In the genomic region with DNA sequence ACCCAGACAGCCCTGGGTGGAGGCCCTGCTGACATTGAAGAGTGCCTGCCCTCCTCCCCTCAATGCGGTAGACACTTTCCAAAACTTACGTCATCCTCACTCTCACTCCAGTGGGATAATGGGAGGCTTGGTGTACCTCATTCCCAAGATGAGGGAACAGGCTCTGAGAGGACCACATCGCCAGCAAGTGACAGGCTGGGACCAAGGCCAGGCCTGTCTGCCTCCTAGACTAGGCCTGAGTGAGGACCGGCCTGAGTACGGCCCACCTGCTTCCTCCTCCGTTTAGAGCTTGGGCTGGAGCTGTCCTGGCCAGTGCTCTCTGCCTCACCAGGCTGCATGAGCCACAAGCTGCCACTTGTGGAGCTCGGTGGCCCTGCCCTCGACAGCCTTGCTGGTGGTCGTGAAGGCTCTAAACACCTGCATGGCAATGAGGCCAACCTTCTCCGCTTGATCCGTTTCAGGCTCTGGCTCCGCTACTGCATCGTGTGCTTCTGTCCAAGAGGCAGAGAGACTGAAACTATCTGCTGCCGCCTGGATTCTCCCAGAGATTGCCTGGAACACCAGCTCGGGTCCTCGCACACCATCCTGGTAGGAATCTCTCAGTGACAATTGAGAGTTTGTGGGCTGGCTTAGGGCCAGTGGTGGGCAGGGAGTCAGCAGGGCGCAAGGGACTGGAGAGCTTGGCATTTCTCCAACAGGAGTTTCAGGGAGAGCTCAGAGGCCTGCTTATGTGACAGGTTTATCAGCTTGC, we compare ENCODE assay signal across 8 cellular contexts. TPM values are rescaled to one million over a fixed set of nuclear protein-coding genes. Genes with fewer than 3 reads are reported as not detected.
DNase-seq lines count a peak whose midpoint lies in the region; ATAC-seq, FAIRE-seq and TF ChIP-seq lines count a peak whose summit lies in the region.

No MANE protein-coding gene starts in this region.

- TF ChIP-seq EP300 in HepG2 (IDR thresholded peaks at IDR 0.05; ENCODE audit: low read depth in 2 of 2, low read length in 2 of 2): no peak
- no peak for TF ChIP-seq EP300 in HepG2 (CRISPR knock-in tag; IDR thresholded peaks at IDR 0.05; ENCODE audit: borderline replicate concordance)

- no peak for TF ChIP-seq POLR2A in breast epithelium (IDR thresholded peaks at IDR 0.05)
- peak in 1 of 2 experiments; percentile 44; a peak in 1 of 4 replicates for TF ChIP-seq POLR2A in HepG2 (IDR thresholded peaks at IDR 0.05; ENCODE audit: insufficient read depth in 1 of 2, low read depth in 2 of 2, low read length in 2 of 2)

- H3K36me3 ChIP-seq in breast epithelium (no peaks in the 10 kb centered on the region), astrocyte (ENCODE audit: insufficient read depth, low read length) (no peaks in the 10 kb centered on the region), HepG2 (replicated peaks in 1 of 2; ENCODE audit: control insufficient read depth in 1 of 2, insufficient read depth in 2 of 2, low read length in 2 of 2) (peaks cover 5 to 14% of the 10 kb centered on the region in 2 experiments; a peak in 4 of 5 replicates)
- H3K36me3 ChIP-seq in effector memory CD4-positive, alpha-beta T cell (ENCODE audit: control insufficient read depth, insufficient read depth, low read length): no peaks in the 10 kb centered on the region

- H3K9me3 Mint-ChIP-seq in MCF 10A (ENCODE audit: unreplicated experiment) (no peaks in the 10 kb centered on the region), astrocyte (ENCODE audit: unreplicated experiment) (no peaks in the 10 kb centered on the region)

- peaks cover 14% of the 10 kb centered on the region for H3K4me1 Mint-ChIP-seq in MCF 10A (ENCODE audit: insufficient read depth, unreplicated experiment)
- peaks cover 8% of the 10 kb centered on the region for H3K4me1 Mint-ChIP-seq in astrocyte (ENCODE audit: low read depth, unreplicated experiment)

- H3K36me3 Mint-ChIP-seq in MCF 10A (ENCODE audit: insufficient read depth, unreplicated experiment) (peaks cover 4% of the 10 kb centered on the region), astrocyte (ENCODE audit: low read depth, unreplicated experiment) (peaks cover 2% of the 10 kb centered on the region)

- no peaks in the 10 kb centered on the region for H3K79me2 ChIP-seq in astrocyte (ENCODE audit: insufficient read depth, low read length)
- H3K79me2 ChIP-seq in HepG2 (ENCODE audit: insufficient read depth, low read length): no peaks in the 10 kb centered on the region

- in situ Hi-C loops in HepG2 (cut with HindIII; ENCODE audit: extremely low pct_ligation_motif_present, low pct_unique_long_range_greater_than_20kb): no loop called here

- TF ChIP-seq RAD21 in HepG2 (CRISPR knock-in tag; IDR thresholded peaks at IDR 0.05): no peak

- H3K4me3 ChIP-seq in breast epithelium (peak overlapping the region in 1 of 3 donors; percentile 36), astrocyte (ENCODE audit: insufficient read depth, low read depth, low read length) (no peak overlapping the region), HepG2 (replicated peaks in 1 of 3; ENCODE audit: insufficient read depth in 1 of 3, low read depth in 2 of 3, low read length in 3 of 3) (peak overlapping the region; percentile 45 to 69 (median 47); a peak in 5 of 6 replicates)
- H3K4me3 ChIP-seq in effector memory CD4-positive, alpha-beta T cell (ENCODE audit: insufficient read depth, low read depth, low read length, poor library complexity, severe bottlenecking): no peak overlapping the region

- no peak for DNase-seq in breast epithelium (ENCODE audit: low spot score in 2 of 2)
- no peak for DNase-seq in MCF 10A (ENCODE audit: unreplicated experiment)
- DNase-seq in astrocyte (ENCODE audit: low read depth): peak; percentile 7
- peak; percentile 76 for DNase-seq in HepG2 (ENCODE audit: low spot score)
- DNase-seq in effector memory CD4-positive, alpha-beta T cell: no peak
- no peak for DNase-seq in DMS53 (lab: John Stamatoyannopoulos, UW)

- H3K9ac ChIP-seq in astrocyte (ENCODE audit: low read length) (peak overlapping the region; percentile 3), HepG2 (ENCODE audit: insufficient read depth, low read depth, low read length) (peak overlapping the region; percentile 78)

- WGBS in HepG2 (ENCODE audit: low lambda C conversion rate): 13% methylated on average over 8 of the region's 17 CpGs

- H3K27me3 ChIP-seq in breast epithelium: no peaks in the 10 kb centered on the region
- H3K27me3 ChIP-seq in astrocyte (ENCODE audit: insufficient read depth, low read length): no peaks in the 10 kb centered on the region
- no peaks in the 10 kb centered on the region for H3K27me3 ChIP-seq in HepG2 (ENCODE audit: control insufficient read depth in 1 of 2, insufficient read depth in 2 of 2, low read length in 2 of 2)
- no peaks in the 10 kb centered on the region for H3K27me3 ChIP-seq in effector memory CD4-positive, alpha-beta T cell (replicated peaks; ENCODE audit: control insufficient read depth, insufficient read depth, low read length, poor library complexity, severe bottlenecking)

- H3K4me2 ChIP-seq in astrocyte (ENCODE audit: low read length) (peak overlapping the region; percentile 43), HepG2 (ENCODE audit: low read depth, low read length) (peak overlapping the region; percentile 93)

- no peak for TF ChIP-seq CTCF in breast epithelium (IDR thresholded peaks at IDR 0.05)
- no peak for TF ChIP-seq CTCF in MCF 10A (IDR thresholded peaks at IDR 0.05; ENCODE audit: unreplicated experiment)
- no peak for TF ChIP-seq CTCF in astrocyte (IDR thresholded peaks at IDR 0.05; ENCODE audit: insufficient read depth, low read depth, low read length)
- TF ChIP-seq CTCF in HepG2 (CRISPR knock-in tag; IDR thresholded peaks at IDR 0.05): 0 out of 2 replicates have a peak, but pooled peaks have one; percentile 2

- no peaks in the 10 kb centered on the region for H3K27me3 Mint-ChIP-seq in MCF 10A (ENCODE audit: insufficient read depth, unreplicated experiment)
- H3K27me3 Mint-ChIP-seq in astrocyte (ENCODE audit: low read depth, unreplicated experiment): no peaks in the 10 kb centered on the region

- peaks cover 0 to 12% of the 10 kb centered on the region in 2 donors for H3K4me1 ChIP-seq in breast epithelium
- H3K4me1 ChIP-seq in astrocyte (ENCODE audit: insufficient read depth, low read length): peaks cover 10% of the 10 kb centered on the region
- peaks cover 86% of the 10 kb centered on the region for H3K4me1 ChIP-seq in HepG2 (ENCODE audit: insufficient read depth, low read length)
- no peaks in the 10 kb centered on the region for H3K4me1 ChIP-seq in effector memory CD4-positive, alpha-beta T cell (ENCODE audit: control insufficient read depth, insufficient read depth, low read length, poor library complexity, severe bottlenecking)

- no peak overlapping the region for H3K27ac Mint-ChIP-seq in MCF 10A (ENCODE audit: low read depth, unreplicated experiment)
- H3K27ac Mint-ChIP-seq in astrocyte (ENCODE audit: unreplicated experiment): no peak overlapping the region

- intact Hi-C loops in breast epithelium (cut with DNase I; ENCODE audit: low total_unique reads): no loop called here
- intact Hi-C loops in MCF 10A (cut with micrococcal nuclease): no loop called here
- intact Hi-C loops in HepG2 (cut with micrococcal nuclease; ENCODE audit: unreplicated experiment): no loop called here

- no peak overlapping the region for H3K4me3 Mint-ChIP-seq in MCF 10A (ENCODE audit: unreplicated experiment)
- no peak overlapping the region for H3K4me3 Mint-ChIP-seq in astrocyte (ENCODE audit: unreplicated experiment)

- H4K20me1 ChIP-seq in astrocyte (ENCODE audit: insufficient read depth, low read length) (no peaks in the 10 kb centered on the region), HepG2 (ENCODE audit: insufficient read depth, low read length) (no peaks in the 10 kb centered on the region)

- peak overlapping the region; percentile 73 to 79 for H3K27ac ChIP-seq in breast epithelium
- H3K27ac ChIP-seq in astrocyte (ENCODE audit: low read depth, low read length): no peak overlapping the region
- H3K27ac ChIP-seq in HepG2 (ENCODE audit: extremely low read length, insufficient read depth, low read length): peak overlapping the region; percentile 69
- no peak overlapping the region for H3K27ac ChIP-seq in effector memory CD4-positive, alpha-beta T cell (ENCODE audit: insufficient read depth, low read length, poor library complexity, severe bottlenecking)

- FAIRE-seq in astrocyte (lab: Jason Lieb, UNC) (no peak), HepG2 (lab: Jason Lieb, UNC) (peak; percentile 65)

- H2AFZ ChIP-seq in astrocyte (ENCODE audit: low read depth, low read length) (no peak overlapping the region), HepG2 (ENCODE audit: low read length) (no peak overlapping the region)

- ATAC-seq in HepG2 (peak; percentile 65), GM19324 (IDR thresholded peaks at IDR 0.05; ENCODE audit: low FRiP score, unreplicated experiment) (no peak), GM18873 (IDR thresholded peaks at IDR 0.05; ENCODE audit: low FRiP score, unreplicated experiment) (no peak)

- CTCF ChIA-PET in MCF 10A (lab: Yijun Ruan, JAX) (interaction anchor here (0.6 kb wide), 1 partner anchor 74 kb away, joined by 3 read pairs; no protein-coding TSS in a partner anchor), HepG2 (lab: Yijun Ruan, JAX; ENCODE audit: low intra/inter-chr PET ratio, low total read pairs) (no interaction called here)

- BruUV-seq in MCF 10A (replicated peaks; lab: Mats Ljungman, UMichigan) (no TSS peak), HepG2 (replicated peaks; lab: Mats Ljungman, UMichigan) (no TSS peak)

- POLR2A ChIA-PET in MCF 10A (lab: Yijun Ruan, JAX) (interaction anchor here (0.9 to 1.4 kb wide), 2 partner anchors 10 to 19 kb away, joined by 4 to 5 read pairs; no protein-coding TSS in a partner anchor), HepG2 (lab: Yijun Ruan, JAX) (interaction anchor here (0.7 to 4.1 kb wide), 13 partner anchors 10 to 77 kb away, joined by 3 to 80 read pairs (median 8); partner anchors contain the start of genes GGT1, GUCD1, LRRC75B and SNRPD3)

- no peaks in the 10 kb centered on the region for H3K9me3 ChIP-seq in breast epithelium
- no peaks in the 10 kb centered on the region for H3K9me3 ChIP-seq in astrocyte (ENCODE audit: insufficient read depth, low read depth, low read length)
- no peaks in the 10 kb centered on the region for H3K9me3 ChIP-seq in HepG2 (ENCODE audit: low read length)
- no peaks in the 10 kb centered on the region for H3K9me3 ChIP-seq in effector memory CD4-positive, alpha-beta T cell (ENCODE audit: control insufficient read depth, low read length)

RNA-seq across cellular contexts. Expression of gene LRRC75B, which starts 9.5 kb away (rescaled TPM):
- total RNA-seq in breast epithelium (10 to 100 TPM; 10.7 to 23.1 (median 20.0) TPM), MCF 10A (2022) (2.6 and 3.2 TPM in 2 replicates), astrocyte (5.1 and 6.2 TPM in 2 replicates), HepG2 (2016; rRNA removed; fragmentation: Illumina TruSeq; extraction: Trizol) (5.7 and 11.8 TPM in 2 replicates)
- 14.2 and 14.4 TPM in 2 replicates for total RNA-seq in HepG2 (2016; cell fraction: cytosol; rRNA removed; fragmentation: Illumina TruSeq; extraction: Trizol; ENCODE audit: low read depth)
- total RNA-seq in HepG2 (2016; cell fraction: insoluble cytoplasmic fraction; rRNA removed; fragmentation: Illumina TruSeq; extraction: Trizol): 5.6 and 12.5 TPM in 2 replicates
- total RNA-seq in HepG2 (2016; cell fraction: membrane; rRNA removed; fragmentation: Illumina TruSeq; extraction: Trizol): 14.8 and 16.4 TPM in 2 replicates
- total RNA-seq in HepG2 (2016; cell fraction: nucleus; rRNA removed; fragmentation: Illumina TruSeq; extraction: Trizol): 10.7 and 13.7 TPM in 2 replicates
- 34.8 and 48.8 TPM in 2 replicates for polyA plus RNA-seq in HepG2 (2011; rRNA removed)
- 18.6 and 35.0 TPM in 2 replicates for polyA plus RNA-seq in HepG2 (2011; cell fraction: cytosol; rRNA removed)
- 225 and 265 TPM in 2 replicates for polyA plus RNA-seq in HepG2 (2011; cell fraction: nucleus; rRNA removed)
- polyA plus RNA-seq in HepG2 (2012): 19.0 and 24.1 TPM in 2 replicates
- polyA plus RNA-seq in HepG2 (2016; cell fraction: cytosol; fragmentation: Illumina TruSeq; extraction: Trizol; ENCODE audit: low read depth): 15.3 and 17.1 TPM in 2 replicates
- polyA plus RNA-seq in HepG2 (2016; cell fraction: insoluble cytoplasmic fraction; fragmentation: Illumina TruSeq; extraction: Trizol; ENCODE audit: low read depth): 8.8 and 9.2 TPM in 2 replicates
- 17.8 and 17.9 TPM in 2 replicates for polyA plus RNA-seq in HepG2 (2016; cell fraction: membrane; fragmentation: Illumina TruSeq; extraction: Trizol; ENCODE audit: low read depth)
- polyA plus RNA-seq in HepG2 (2016; cell fraction: nucleus; fragmentation: Illumina TruSeq; extraction: Trizol; ENCODE audit: insufficient read depth, low read depth): 32.8 and 35.7 TPM in 2 replicates
- polyA minus RNA-seq in HepG2 (2011; rRNA and poly(A)+ RNA removed; ENCODE audit: low replicate concordance): 24.5 TPM in 1 of 2 replicates, not detected in the other
- 5.7 and 8.9 TPM in 2 replicates for polyA minus RNA-seq in HepG2 (2011; cell fraction: cytosol; rRNA and poly(A)+ RNA removed)
- 13.3 and 13.4 TPM in 2 replicates for polyA minus RNA-seq in HepG2 (2011; cell fraction: nucleus; rRNA and poly(A)+ RNA removed)

RNA-seq across cellular contexts. Expression of gene GGT1, which starts 19.6 kb away (rescaled TPM):
- total RNA-seq in breast epithelium (1 to 10 TPM; 3.4 to 8.5 (median 4.6) TPM), MCF 10A (2022) (0.63 and 0.76 TPM in 2 replicates), astrocyte (2.9 and 3.1 TPM in 2 replicates), HepG2 (2016; rRNA removed; fragmentation: Illumina TruSeq; extraction: Trizol) (11.6 and 29.9 TPM in 2 replicates)
- total RNA-seq in HepG2 (2016; cell fraction: cytosol; rRNA removed; fragmentation: Illumina TruSeq; extraction: Trizol; ENCODE audit: low read depth): 6.9 and 7.0 TPM in 2 replicates
- 14.5 and 27.5 TPM in 2 replicates for total RNA-seq in HepG2 (2016; cell fraction: insoluble cytoplasmic fraction; rRNA removed; fragmentation: Illumina TruSeq; extraction: Trizol)
- 8.2 and 14.5 TPM in 2 replicates for total RNA-seq in HepG2 (2016; cell fraction: membrane; rRNA removed; fragmentation: Illumina TruSeq; extraction: Trizol)
- 30.4 and 31.0 TPM in 2 replicates for total RNA-seq in HepG2 (2016; cell fraction: nucleus; rRNA removed; fragmentation: Illumina TruSeq; extraction: Trizol)
- polyA plus RNA-seq in HepG2 (2011; rRNA removed): 103 and 150 TPM in 2 replicates
- polyA plus RNA-seq in HepG2 (2011; cell fraction: cytosol; rRNA removed): 81.5 and 120 TPM in 2 replicates
- 371 and 443 TPM in 2 replicates for polyA plus RNA-seq in HepG2 (2011; cell fraction: nucleus; rRNA removed)
- polyA plus RNA-seq in HepG2 (2012): 45.9 and 52.6 TPM in 2 replicates
- polyA plus RNA-seq in HepG2 (2016; cell fraction: cytosol; fragmentation: Illumina TruSeq; extraction: Trizol; ENCODE audit: low read depth): 8.9 and 10.2 TPM in 2 replicates
- 15.2 and 17.2 TPM in 2 replicates for polyA plus RNA-seq in HepG2 (2016; cell fraction: insoluble cytoplasmic fraction; fragmentation: Illumina TruSeq; extraction: Trizol; ENCODE audit: low read depth)
- 11.3 and 13.6 TPM in 2 replicates for polyA plus RNA-seq in HepG2 (2016; cell fraction: membrane; fragmentation: Illumina TruSeq; extraction: Trizol; ENCODE audit: low read depth)
- polyA plus RNA-seq in HepG2 (2016; cell fraction: nucleus; fragmentation: Illumina TruSeq; extraction: Trizol; ENCODE audit: insufficient read depth, low read depth): 74.0 and 82.3 TPM in 2 replicates
- polyA minus RNA-seq in HepG2 (2011; rRNA and poly(A)+ RNA removed; ENCODE audit: low replicate concordance): 7.2 and 119 TPM in 2 replicates
- 46.0 and 49.6 TPM in 2 replicates for polyA minus RNA-seq in HepG2 (2011; cell fraction: cytosol; rRNA and poly(A)+ RNA removed)
- 35.4 and 41.2 TPM in 2 replicates for polyA minus RNA-seq in HepG2 (2011; cell fraction: nucleus; rRNA and poly(A)+ RNA removed)

RNA-seq across cellular contexts. Expression of gene SNRPD3, which starts 27.6 kb away (rescaled TPM):
- total RNA-seq in breast epithelium (100 to 1,000 TPM; 105 to 148 (median 124) TPM), MCF 10A (2022) (90.9 and 94.6 TPM in 2 replicates), astrocyte (89.6 and 97.3 TPM in 2 replicates), HepG2 (2016; rRNA removed; fragmentation: Illumina TruSeq; extraction: Trizol) (209 and 287 TPM in 2 replicates)
- 29.0 and 31.7 TPM in 2 replicates for total RNA-seq in HepG2 (2016; cell fraction: cytosol; rRNA removed; fragmentation: Illumina TruSeq; extraction: Trizol; ENCODE audit: low read depth)
- total RNA-seq in HepG2 (2016; cell fraction: insoluble cytoplasmic fraction; rRNA removed; fragmentation: Illumina TruSeq; extraction: Trizol): 214 and 298 TPM in 2 replicates
- total RNA-seq in HepG2 (2016; cell fraction: membrane; rRNA removed; fragmentation: Illumina TruSeq; extraction: Trizol): 35.4 and 36.1 TPM in 2 replicates
- total RNA-seq in HepG2 (2016; cell fraction: nucleus; rRNA removed; fragmentation: Illumina TruSeq; extraction: Trizol): 83.7 and 87.5 TPM in 2 replicates
- polyA plus RNA-seq in HepG2 (2011; rRNA removed): 107 and 110 TPM in 2 replicates
- 278 and 291 TPM in 2 replicates for polyA plus RNA-seq in HepG2 (2011; cell fraction: cytosol; rRNA removed)
- 55.5 and 61.4 TPM in 2 replicates for polyA plus RNA-seq in HepG2 (2011; cell fraction: nucleus; rRNA removed)
- 178 and 251 TPM in 2 replicates for polyA plus RNA-seq in HepG2 (2012)
- polyA plus RNA-seq in HepG2 (2016; cell fraction: cytosol; fragmentation: Illumina TruSeq; extraction: Trizol; ENCODE audit: low read depth): 35.3 and 40.6 TPM in 2 replicates
- 420 and 438 TPM in 2 replicates for polyA plus RNA-seq in HepG2 (2016; cell fraction: insoluble cytoplasmic fraction; fragmentation: Illumina TruSeq; extraction: Trizol; ENCODE audit: low read depth)
- 35.8 and 37.4 TPM in 2 replicates for polyA plus RNA-seq in HepG2 (2016; cell fraction: membrane; fragmentation: Illumina TruSeq; extraction: Trizol; ENCODE audit: low read depth)
- 132 and 146 TPM in 2 replicates for polyA plus RNA-seq in HepG2 (2016; cell fraction: nucleus; fragmentation: Illumina TruSeq; extraction: Trizol; ENCODE audit: insufficient read depth, low read depth)
- 134 and 369 TPM in 2 replicates for polyA minus RNA-seq in HepG2 (2011; rRNA and poly(A)+ RNA removed; ENCODE audit: low replicate concordance)
- 72.3 and 74.0 TPM in 2 replicates for polyA minus RNA-seq in HepG2 (2011; cell fraction: cytosol; rRNA and poly(A)+ RNA removed)
- 83.2 and 93.4 TPM in 2 replicates for polyA minus RNA-seq in HepG2 (2011; cell fraction: nucleus; rRNA and poly(A)+ RNA removed)

RNA-seq across cellular contexts. Expression of gene GUCD1, which starts 28.5 kb away (rescaled TPM):
- 100 to 1,000 TPM in 1 of 3 donors, 10 to 100 TPM in 2; 89.6 to 177 (median 91.4) TPM for total RNA-seq in breast epithelium
- total RNA-seq in MCF 10A (2022): 47.0 and 48.4 TPM in 2 replicates
- total RNA-seq in astrocyte: 77.7 and 84.3 TPM in 2 replicates
- 125 and 128 TPM in 2 replicates for total RNA-seq in HepG2 (2016; rRNA removed; fragmentation: Illumina TruSeq; extraction: Trizol)
- total RNA-seq in HepG2 (2016; cell fraction: cytosol; rRNA removed; fragmentation: Illumina TruSeq; extraction: Trizol; ENCODE audit: low read depth): 57.0 and 62.1 TPM in 2 replicates
- 114 and 129 TPM in 2 replicates for total RNA-seq in HepG2 (2016; cell fraction: insoluble cytoplasmic fraction; rRNA removed; fragmentation: Illumina TruSeq; extraction: Trizol)
- 156 and 159 TPM in 2 replicates for total RNA-seq in HepG2 (2016; cell fraction: membrane; rRNA removed; fragmentation: Illumina TruSeq; extraction: Trizol)
- 69.6 and 73.3 TPM in 2 replicates for total RNA-seq in HepG2 (2016; cell fraction: nucleus; rRNA removed; fragmentation: Illumina TruSeq; extraction: Trizol)
- 245 and 282 TPM in 2 replicates for polyA plus RNA-seq in HepG2 (2011; rRNA removed)
- polyA plus RNA-seq in HepG2 (2011; cell fraction: cytosol; rRNA removed): 177 and 210 TPM in 2 replicates
- 217 and 220 TPM in 2 replicates for polyA plus RNA-seq in HepG2 (2011; cell fraction: nucleus; rRNA removed)
- polyA plus RNA-seq in HepG2 (2012): 123 and 145 TPM in 2 replicates
- 33.4 and 34.1 TPM in 2 replicates for polyA plus RNA-seq in HepG2 (2016; cell fraction: cytosol; fragmentation: Illumina TruSeq; extraction: Trizol; ENCODE audit: low read depth)
- polyA plus RNA-seq in HepG2 (2016; cell fraction: insoluble cytoplasmic fraction; fragmentation: Illumina TruSeq; extraction: Trizol; ENCODE audit: low read depth): 101 and 109 TPM in 2 replicates
- 91.3 and 96.0 TPM in 2 replicates for polyA plus RNA-seq in HepG2 (2016; cell fraction: membrane; fragmentation: Illumina TruSeq; extraction: Trizol; ENCODE audit: low read depth)
- polyA plus RNA-seq in HepG2 (2016; cell fraction: nucleus; fragmentation: Illumina TruSeq; extraction: Trizol; ENCODE audit: insufficient read depth, low read depth): 119 and 131 TPM in 2 replicates
- polyA minus RNA-seq in HepG2 (2011; rRNA and poly(A)+ RNA removed; ENCODE audit: low replicate concordance): 194 and 636 TPM in 2 replicates
- polyA minus RNA-seq in HepG2 (2011; cell fraction: cytosol; rRNA and poly(A)+ RNA removed): 178 and 203 TPM in 2 replicates
- 53.7 and 80.4 TPM in 2 replicates for polyA minus RNA-seq in HepG2 (2011; cell fraction: nucleus; rRNA and poly(A)+ RNA removed)

Comparison
In these comparisons a context has a peak if more than half of its experiments do, and no peak if none do; other contexts are left out.
1. DNase-seq: peak in astrocyte (single experiment) and HepG2 (single experiment); none in breast epithelium (0 of 2), MCF 10A (single experiment), effector memory CD4-positive, alpha-beta T cell (0 of 3) and DMS53 (single experiment).
2. H3K27ac ChIP-seq: peak in breast epithelium (2 of 2) and HepG2 (single experiment); none in astrocyte (single experiment) and effector memory CD4-positive, alpha-beta T cell (single experiment).
3. H3K4me3 ChIP-seq: peak in HepG2 (3 of 3); none in astrocyte (single experiment) and effector memory CD4-positive, alpha-beta T cell (single experiment).